Comparison of ENCODE assay signal across 1 cellular context in the genomic region with DNA sequence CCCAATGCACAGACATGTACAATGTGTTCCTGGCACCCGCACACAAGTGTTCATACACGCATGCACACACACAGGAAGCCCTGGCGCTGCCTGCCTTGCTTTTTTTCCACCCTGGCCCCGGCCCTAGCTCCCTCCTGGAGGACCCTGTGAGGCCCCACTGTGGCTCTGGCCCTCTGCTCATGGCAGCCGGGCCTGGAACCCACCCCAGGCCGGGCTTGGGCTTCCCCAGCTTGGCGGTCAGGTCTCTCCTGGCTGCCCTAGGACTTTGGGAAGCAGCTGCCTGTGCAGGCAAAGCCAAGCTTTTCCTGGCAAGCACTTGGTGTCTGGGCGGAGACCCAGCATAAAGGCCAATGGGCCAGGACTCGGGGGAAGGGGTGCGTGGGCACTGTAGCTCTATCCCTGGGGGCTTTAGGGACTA.
TF ChIP-seq lines count a peak whose summit lies in the region.

No MANE protein-coding gene starts in this region.

TF ChIP-seq in WTC11, 78 proteins besides CTCF, POLR2A, EP300 and RAD21 (continued from another document):
- no peak for TF ChIP-seq NFE2L1 (CRISPR knock-in tag; IDR thresholded peaks at IDR 0.05)
